ENCODE assay signal across 21 cellular contexts in the genomic region with DNA sequence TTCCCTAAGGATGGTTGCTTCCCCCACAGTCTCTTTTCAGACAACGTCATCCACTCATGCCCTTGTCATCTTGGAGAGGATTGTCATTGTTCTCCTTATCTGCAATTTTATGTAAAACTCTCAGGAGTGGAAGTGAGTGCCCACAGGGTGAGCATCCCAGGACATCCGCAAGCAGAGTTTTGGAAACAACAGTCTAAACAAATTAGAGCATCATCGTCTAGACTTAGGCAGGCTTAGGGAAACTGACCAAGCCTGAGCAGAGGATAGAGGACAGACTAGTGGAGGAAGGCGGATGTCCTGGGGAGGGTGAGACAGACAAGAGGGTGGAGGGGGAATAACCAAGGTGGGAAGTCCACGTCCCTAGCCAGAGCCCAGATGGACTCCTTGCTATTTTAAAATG.
DNase-seq lines count a peak whose midpoint lies in the region; ATAC-seq, FAIRE-seq and TF ChIP-seq lines count a peak whose summit lies in the region.
"Had no signal": no experiment of that assay in that cellular context is flagged by ENCODE, and none has a peak within 500 bp of the region (broad histone marks: within the 10 kb centered on the region; RNA-seq: fewer than 3 reads in every experiment).

No MANE protein-coding gene starts in this region.

- no peaks in the 10 kb centered on the region for H3K79me2 ChIP-seq in HepG2 (ENCODE audit: insufficient read depth, low read length)
- no peaks in the 10 kb centered on the region for H3K79me2 ChIP-seq in osteoblast (ENCODE audit: insufficient read depth, low read length)

- CTCF ChIA-PET in HepG2 (lab: Yijun Ruan, JAX; ENCODE audit: low intra/inter-chr PET ratio, low total read pairs): no interaction called here

- ATAC-seq in right lobe of liver (peak in 3 of 4 donors; percentile 40 to 67 (median 52)), HepG2 (no peak), GM21515 (IDR thresholded peaks at IDR 0.05; ENCODE audit: unreplicated experiment) (no peak)
- ATAC-seq: CD8-positive, alpha-beta T cell; HCT116 had no signal

- POLR2A ChIA-PET in HepG2 (lab: Yijun Ruan, JAX): no interaction called here

- TF ChIP-seq CTCF in right lobe of liver (IDR thresholded peaks at IDR 0.05) (no peak), HepG2 (CRISPR knock-in tag; IDR thresholded peaks at IDR 0.05) (no peak), fibroblast of the aortic adventitia (IDR thresholded peaks at IDR 0.05; ENCODE audit: insufficient read depth, low read length) (no peak), osteoblast (IDR thresholded peaks at IDR 0.05; ENCODE audit: extremely low read depth, low read depth, low read length) (no peak)

- BruUV-seq in HepG2 (replicated peaks; lab: Mats Ljungman, UMichigan): no TSS peak

- no peak overlapping the region for H3K9ac ChIP-seq in HepG2 (ENCODE audit: insufficient read depth, low read depth, low read length)
- H3K9ac ChIP-seq: BLaER1, GM23248 had no signal

- H3K4me2 ChIP-seq in HepG2 (ENCODE audit: low read depth, low read length) (no peak overlapping the region), osteoblast (ENCODE audit: insufficient read depth, low read length) (no peak overlapping the region)
- H3K4me2 ChIP-seq: BLaER1 had no signal

- H3K4me1 ChIP-seq in right lobe of liver (no peaks in the 10 kb centered on the region), HepG2 (ENCODE audit: insufficient read depth, low read length) (peaks cover 11% of the 10 kb centered on the region), osteoblast (ENCODE audit: insufficient read depth, low read length) (peaks cover 39% of the 10 kb centered on the region)
- H3K4me1 ChIP-seq: BLaER1 had no signal

- no peak for FAIRE-seq in HepG2 (lab: Jason Lieb, UNC)
- FAIRE-seq: A204.1, G401.6, GM12892, H1 had no signal

- in situ Hi-C loops in HepG2 (cut with HindIII; ENCODE audit: extremely low pct_ligation_motif_present, low pct_unique_long_range_greater_than_20kb): no loop called here

- H3K27me3 ChIP-seq in right lobe of liver: no peaks in the 10 kb centered on the region
- no peaks in the 10 kb centered on the region; a peak in 1 of 5 replicates for H3K27me3 ChIP-seq in HepG2 (ENCODE audit: control insufficient read depth in 1 of 2, insufficient read depth in 2 of 2, low read length in 2 of 2)
- no peaks in the 10 kb centered on the region for H3K27me3 ChIP-seq in osteoblast (ENCODE audit: insufficient read depth, low read length)
- H3K27me3 ChIP-seq: BLaER1 had no signal

- H4K20me1 ChIP-seq in HepG2 (ENCODE audit: insufficient read depth, low read length) (no peaks in the 10 kb centered on the region), osteoblast (ENCODE audit: insufficient read depth, low read length) (no peaks in the 10 kb centered on the region)
- H4K20me1 ChIP-seq: BLaER1 had no signal

- no peak for TF ChIP-seq POLR2A in right lobe of liver (IDR thresholded peaks at IDR 0.05)
- no peak for TF ChIP-seq POLR2A in HepG2 (IDR thresholded peaks at IDR 0.05; ENCODE audit: insufficient read depth in 1 of 2, low read depth in 2 of 2, low read length in 2 of 2)

- no peak overlapping the region for H2AFZ ChIP-seq in HepG2 (ENCODE audit: low read length)
- H2AFZ ChIP-seq in osteoblast (ENCODE audit: low read length): no peak overlapping the region
- H2AFZ ChIP-seq: GM23248 had no signal

- 30% methylated on average over 5 of the region's 5 CpGs for WGBS in right lobe of liver (ENCODE audit: insufficient coverage, low coverage, low lambda C conversion rate, missing lambda C conversion rate)
- 22% methylated on average over 5 of the region's 5 CpGs for WGBS in HepG2 (ENCODE audit: low lambda C conversion rate)

- TF ChIP-seq RAD21 in HepG2 (CRISPR knock-in tag; IDR thresholded peaks at IDR 0.05): no peak

- no peaks in the 10 kb centered on the region for H3K36me3 ChIP-seq in right lobe of liver
- H3K36me3 ChIP-seq in HepG2 (replicated peaks in 1 of 2; ENCODE audit: control insufficient read depth in 1 of 2, insufficient read depth in 2 of 2, low read length in 2 of 2): no peaks in the 10 kb centered on the region
- H3K36me3 ChIP-seq in osteoblast (ENCODE audit: insufficient read depth, low read length): no peaks in the 10 kb centered on the region
- H3K36me3 ChIP-seq: BLaER1 had no signal

- no peak overlapping the region for H3K4me3 ChIP-seq in right lobe of liver
- H3K4me3 ChIP-seq in HepG2 (replicated peaks in 1 of 3; ENCODE audit: insufficient read depth in 1 of 3, low read depth in 2 of 3, low read length in 3 of 3): no peak overlapping the region
- H3K4me3 ChIP-seq in fibroblast of the aortic adventitia (ENCODE audit: low read depth, low read length): no peak overlapping the region
- H3K4me3 ChIP-seq in osteoblast (ENCODE audit: insufficient read depth, low read length): no peak overlapping the region
- H3K4me3 ChIP-seq: BLaER1, GM23248 had no signal

- intact Hi-C loops in right lobe of liver (cut with DNase I) (no loop called here), HepG2 (cut with micrococcal nuclease; ENCODE audit: unreplicated experiment) (no loop called here)

- H3K27ac ChIP-seq in right lobe of liver: no peak overlapping the region
- no peak overlapping the region for H3K27ac ChIP-seq in HepG2 (ENCODE audit: extremely low read length, insufficient read depth, low read length)
- peak overlapping the region; percentile 49 for H3K27ac ChIP-seq in osteoblast (ENCODE audit: low read depth, low read length)
- H3K27ac ChIP-seq: 22Rv1, BLaER1, C4-2B, GM23248 had no signal

- H3K9me3 ChIP-seq in right lobe of liver: no peaks in the 10 kb centered on the region
- H3K9me3 ChIP-seq in HepG2 (ENCODE audit: low read length): peaks cover 9% of the 10 kb centered on the region; the same call in 1 of the 2 replicates
- no peaks in the 10 kb centered on the region for H3K9me3 ChIP-seq in osteoblast (ENCODE audit: low read depth, low read length)

- no peak for DNase-seq in right lobe of liver
- DNase-seq in HepG2 (ENCODE audit: low spot score): no peak
- peak; percentile 49 for DNase-seq in fibroblast of the aortic adventitia (ENCODE audit: low read depth)
- peak; percentile 60 for DNase-seq in osteoblast (ENCODE audit: insufficient read length, low spot score, missing footprints)
- no peak for DNase-seq in NCI-H2171 treated with DMSO at 0.1 percent for 48 hours (lab: John Stamatoyannopoulos, UW)
- DNase-seq: Caco-2; CD4-positive, CD25-positive, alpha-beta regulatory T cell; CD8-positive, alpha-beta T cell; DMS153; DND-41; GM23248; H9 had no signal

- TF ChIP-seq EP300 in HepG2 (IDR thresholded peaks at IDR 0.05; ENCODE audit: low read depth in 2 of 2, low read length in 2 of 2) (no peak), HepG2 (CRISPR knock-in tag; IDR thresholded peaks at IDR 0.05; ENCODE audit: borderline replicate concordance) (no peak)

TF ChIP-seq in HepG2, 621 proteins besides CTCF, POLR2A, EP300 and RAD21:
- no peak for TF ChIP-seq ARNT (IDR thresholded peaks at IDR 0.05)
- TF ChIP-seq MTF1 (CRISPR knock-in tag; IDR thresholded peaks at IDR 0.05): no peak
- TF ChIP-seq ZBTB20 (CRISPR knock-in tag; IDR thresholded peaks at IDR 0.05; ENCODE audit: borderline replicate concordance, low read depth): no peak
- no peak for TF ChIP-seq ZNF660 (CRISPR knock-in tag; IDR thresholded peaks at IDR 0.05; ENCODE audit: borderline replicate concordance, low read depth)
- TF ChIP-seq RAD51 (IDR thresholded peaks at IDR 0.05; ENCODE audit: borderline replicate concordance): no peak
- TF ChIP-seq NFE2L1 (CRISPR knock-in tag; IDR thresholded peaks at IDR 0.05; ENCODE audit: borderline replicate concordance): no peak
- TF ChIP-seq, protein P1, sequence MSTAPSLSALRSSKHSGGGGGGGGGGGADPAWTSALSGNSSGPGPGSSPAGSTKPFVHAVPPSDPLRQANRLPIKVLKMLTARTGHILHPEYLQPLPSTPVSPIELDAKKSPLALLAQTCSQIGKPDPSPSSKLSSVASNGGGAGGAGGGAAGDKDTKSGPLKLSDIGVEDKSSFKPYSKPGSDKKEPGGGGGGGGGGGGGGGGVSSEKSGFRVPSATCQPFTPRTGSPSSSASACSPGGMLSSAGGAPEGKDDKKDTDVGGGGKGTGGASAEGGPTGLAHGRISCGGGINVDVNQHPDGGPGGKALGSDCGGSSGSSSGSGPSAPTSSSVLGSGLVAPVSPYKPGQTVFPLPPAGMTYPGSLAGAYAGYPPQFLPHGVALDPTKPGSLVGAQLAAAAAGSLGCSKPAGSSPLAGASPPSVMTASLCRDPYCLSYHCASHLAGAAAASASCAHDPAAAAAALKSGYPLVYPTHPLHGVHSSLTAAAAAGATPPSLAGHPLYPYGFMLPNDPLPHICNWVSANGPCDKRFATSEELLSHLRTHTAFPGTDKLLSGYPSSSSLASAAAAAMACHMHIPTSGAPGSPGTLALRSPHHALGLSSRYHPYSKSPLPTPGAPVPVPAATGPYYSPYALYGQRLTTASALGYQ (CRISPR knock-in tag; IDR thresholded peaks at IDR 0.05): no peak

Comparison
In these comparisons a context has a peak if more than half of its experiments do, and no peak if none do; other contexts are left out.
1. ATAC-seq: peak in right lobe of liver (3 of 4); none in HepG2 (single experiment) and GM21515 (single experiment).
2. DNase-seq: peak in fibroblast of the aortic adventitia (single experiment) and osteoblast (single experiment); none in right lobe of liver (0 of 3), HepG2 (single experiment) and NCI-H2171 treated with DMSO at 0.1 percent for 48 hours (single experiment).